20 cellular contexts compared by ENCODE assay signal in the genomic region with DNA sequence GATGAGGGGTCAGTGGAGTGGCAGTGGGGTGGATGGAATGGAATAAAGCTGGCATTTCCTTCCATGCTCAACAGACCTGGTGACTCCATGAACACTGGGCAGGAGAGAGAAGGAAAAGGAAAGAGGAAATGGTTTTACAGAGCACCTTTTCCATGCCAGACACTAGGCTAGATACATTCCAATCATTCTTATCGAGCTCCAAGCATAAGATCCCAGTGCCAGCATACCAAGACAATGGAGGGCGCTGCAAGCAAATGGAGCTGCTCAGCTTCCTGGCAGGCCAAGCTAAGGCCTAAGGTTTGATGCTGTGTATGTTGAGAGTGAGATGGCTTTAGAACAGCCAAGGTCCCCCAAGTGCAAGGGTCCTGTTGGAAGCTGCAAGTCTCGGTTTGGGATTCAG.
A peak's percentile ranks its signal among the peaks of the same experiment; 100 is the strongest.
DNase-seq lines count a peak whose midpoint lies in the region; ATAC-seq and TF ChIP-seq lines count a peak whose summit lies in the region.
"Had no signal": no experiment of that assay in that cellular context is flagged by ENCODE, and none has a peak within 500 bp of the region (broad histone marks: within the 10 kb centered on the region; RNA-seq: fewer than 3 reads in every experiment).

No MANE protein-coding gene starts in this region.

- H3K36me3 ChIP-seq in kidney epithelial cell (ENCODE audit: control insufficient read depth, insufficient read depth, low read length): no peaks in the 10 kb centered on the region
- no peaks in the 10 kb centered on the region for H3K36me3 ChIP-seq in body of pancreas (replicated peaks in 1 of 2; ENCODE audit: insufficient read depth in 1 of 2, low read depth in 2 of 2)

- H3K4me1 ChIP-seq in body of pancreas: peaks cover 8% of the 10 kb centered on the region

- H3K27ac ChIP-seq in body of pancreas: no peak overlapping the region
- H3K27ac ChIP-seq: C4-2B, skin epidermis had no signal

- TF ChIP-seq EP300 in Ishikawa (IDR thresholded peaks at IDR 0.05; ENCODE audit: borderline replicate concordance): no peak

- no peak overlapping the region for H3K4me3 ChIP-seq in kidney epithelial cell (ENCODE audit: low read depth, low read length)
- no peak overlapping the region for H3K4me3 ChIP-seq in body of pancreas
- H3K4me3 ChIP-seq: skin epidermis, testis had no signal

- peak; percentile 31; the same call in 1 of the 2 replicates for TF ChIP-seq RAD21 in Ishikawa (IDR thresholded peaks at IDR 0.05; ENCODE audit: low read depth)

- WGBS in body of pancreas, 2 donors: 60 to 64% methylated on average over 3 of the region's 3 CpGs

- intact Hi-C loops in body of pancreas (cut with DNase I): loop anchor here (10.0 kb wide), 1 partner anchor 914 kb away; no protein-coding TSS in a partner anchor

- no peak for ATAC-seq in body of pancreas
- ATAC-seq: activated T-helper 17 cell treated with anti-CD3 and anti-CD28 coated beads, Interleukin-2, amount 50 U/mL, for 72 hours; left colon; stimulated activated naive B cell treated with anti-CD40 and anti-IgM and Interleukin-4, amounts not matched to agents 10 μg/mL and 1 μg/mL and 100 μg/mL, for 72 hours had no signal

- TF ChIP-seq POLR2A in body of pancreas (IDR thresholded peaks at IDR 0.05): no peak

- peak; percentile 24 for TF ChIP-seq CTCF in kidney epithelial cell (IDR thresholded peaks at IDR 0.05; ENCODE audit: insufficient read depth, low read length, poor library complexity, severe bottlenecking)
- TF ChIP-seq CTCF in body of pancreas (IDR thresholded peaks at IDR 0.05): no peak

- H3K27me3 ChIP-seq in kidney epithelial cell (ENCODE audit: control insufficient read depth, insufficient read depth, low read length) (no peaks in the 10 kb centered on the region), body of pancreas (no peaks in the 10 kb centered on the region)
- H3K27me3 ChIP-seq: testis had no signal

- no peaks in the 10 kb centered on the region for H3K9me3 ChIP-seq in body of pancreas
- H3K9me3 ChIP-seq: testis had no signal

- DNase-seq in A172 (ENCODE audit: low spot score): peak; percentile 58
- peak; percentile 21 to 38 for DNase-seq in dermis microvascular lymphatic vessel endothelial cell (ENCODE audit: low read depth in 2 of 2)
- DNase-seq in kidney epithelial cell (ENCODE audit: low read depth): no peak
- DNase-seq in activated CD4-positive, alpha-beta T cell treated with anti-CD3 and anti-CD28 coated beads, Interleukin-2, amount 50 U/mL, for 48 hours: no peak
- DNase-seq in OCI-M1 (lab: John Stamatoyannopoulos, UW): no peak
- no peak for DNase-seq in middle frontal gyrus (ENCODE audit: extremely low spot score, low spot score)
- no peak for DNase-seq in body of pancreas
- DNase-seq: activated CD4-positive, alpha-beta T cell treated with anti-CD3 and anti-CD28 coated beads for 4 hours; activated naive CD8-positive, alpha-beta T cell treated with anti-CD3 and anti-CD28 coated beads for 36 hours; GDM1; KBM-7; left colon; NCI-H2029 treated with DMSO at 0.1 percent for 48 hours; stimulated activated CD4-positive, alpha-beta T cell treated with anti-CD3 and anti-CD28 coated beads, Interleukin-2, amount 100 ng/mL, for 24 hours; stimulated activated naive B cell treated with anti-CD40 and anti-IgM and Interleukin-4, amounts not matched to agents 10 μg/mL and 1 μg/mL and 100 μg/mL, for 72 hours; testis had no signal

TF ChIP-seq in Ishikawa, 13 proteins besides CTCF, POLR2A, EP300 and RAD21:
- TF ChIP-seq YY1 (IDR thresholded peaks at IDR 0.05; ENCODE audit: low read depth) (0 out of 2 replicates have a peak, but pooled peaks have one; percentile 26), FOXM1 (IDR thresholded peaks at IDR 0.05; ENCODE audit: borderline replicate concordance, low read depth) (no peak), TEAD4 (IDR thresholded peaks at IDR 0.05) (peak; percentile 62)

Comparison
In these comparisons a context has a peak if more than half of its experiments do, and no peak if none do; other contexts are left out.
1. DNase-seq: peak in A172 (single experiment) and dermis microvascular lymphatic vessel endothelial cell (2 of 2); none in kidney epithelial cell (single experiment), activated CD4-positive, alpha-beta T cell treated with anti-CD3 and anti-CD28 coated beads, Interleukin-2, amount 50 U/mL, for 48 hours (0 of 2), OCI-M1 (single experiment), middle frontal gyrus (single experiment) and body of pancreas (0 of 4).